Comparison of ENCODE assay signal across 8 cellular contexts in the genomic region with DNA sequence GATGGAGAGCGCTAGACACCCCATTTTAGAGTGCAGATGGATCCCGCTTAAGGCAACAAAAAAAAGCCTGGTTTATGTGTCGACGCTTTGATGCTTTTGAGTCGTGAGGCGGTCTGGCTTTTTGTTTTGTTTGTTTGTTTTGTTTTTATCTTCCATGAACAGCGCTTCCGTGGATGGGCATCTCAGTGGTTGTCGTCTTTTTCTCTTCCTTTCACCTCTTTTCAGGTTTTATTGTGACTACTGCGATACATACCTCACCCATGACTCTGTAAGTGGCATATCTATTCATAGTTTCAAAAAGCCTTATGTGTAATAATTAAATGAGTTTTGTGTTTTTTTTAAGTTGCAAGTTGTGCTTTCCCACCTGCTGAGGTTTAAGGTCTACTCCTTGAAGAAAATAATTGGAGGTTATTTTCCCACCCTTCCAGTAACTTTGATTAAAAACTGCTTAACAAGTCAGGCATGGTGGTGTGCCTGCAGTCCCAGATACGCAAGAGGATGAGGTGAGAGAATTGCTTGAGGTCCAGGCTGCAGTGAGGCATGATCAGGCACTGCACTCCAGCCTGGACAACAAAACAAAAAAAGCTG. TPM values are rescaled to one million over a fixed set of nuclear protein-coding genes. Genes with fewer than 3 reads are reported as not detected.
A peak's percentile ranks its signal among the peaks of the same experiment; 100 is the strongest.
DNase-seq lines count a peak whose midpoint lies in the region; ATAC-seq and TF ChIP-seq lines count a peak whose summit lies in the region.

No MANE protein-coding gene starts in this region.

- H3K27me3 ChIP-seq in ACC112 (ENCODE audit: insufficient read depth, low read length), result no peaks in the 10 kb centered on the region
- no peaks in the 10 kb centered on the region for H3K27me3 ChIP-seq in ectodermal cell (ENCODE audit: control insufficient read depth, insufficient read depth, low read length, poor library complexity, severe bottlenecking)
- no peaks in the 10 kb centered on the region for H3K27me3 ChIP-seq in mucosa of stomach (ENCODE audit: control insufficient read depth, insufficient read depth, low read length)

- peak overlapping the region; percentile 79 for H2AFZ ChIP-seq in ACC112 (ENCODE audit: low read length, unreplicated experiment)

- peak overlapping the region; percentile 30 for H3K27ac ChIP-seq in ACC112 (ENCODE audit: low read depth, low read length)
- H3K27ac ChIP-seq in ectodermal cell (ENCODE audit: insufficient read depth, low read depth, low read length, poor library complexity, severe bottlenecking), result no peak overlapping the region

- peaks cover 27% of the 10 kb centered on the region for H3K79me2 ChIP-seq in ACC112 (ENCODE audit: control insufficient read depth, insufficient read depth, low read length, unreplicated experiment)

- no peaks in the 10 kb centered on the region for H3K9me3 ChIP-seq in ectodermal cell (ENCODE audit: control insufficient read depth, low read length)
- H3K9me3 ChIP-seq in mucosa of stomach (ENCODE audit: control insufficient read depth, low read length), result no peaks in the 10 kb centered on the region

- no peak for TF ChIP-seq CTCF in LNCaP clone FGC (IDR thresholded peaks at IDR 0.05; ENCODE audit: control insufficient read depth, extremely low read depth, insufficient read depth)

- no peak for DNase-seq in LNCaP clone FGC (ENCODE audit: low read depth)
- DNase-seq in stimulated activated naive CD8-positive, alpha-beta T cell treated with anti-CD3 and anti-CD28 coated beads, Interleukin-15, Interleukin-2, amounts not matched to agents 100 U/mL and 50 U/mL, for 24 hours, result no peak
- DNase-seq in medulla oblongata (ENCODE audit: extremely low spot score), result no peak
- DNase-seq in NCI-H1417 (lab: John Stamatoyannopoulos, UW), result no peak

- H3K4me1 ChIP-seq in ACC112 (ENCODE audit: control insufficient read depth, insufficient read depth, low read length, unreplicated experiment) (peaks cover 5% of the 10 kb centered on the region), ectodermal cell (ENCODE audit: control insufficient read depth, insufficient read depth, low read length) (peaks cover 3% of the 10 kb centered on the region), mucosa of stomach (ENCODE audit: control insufficient read depth, insufficient read depth, low read length) (peaks cover 10% of the 10 kb centered on the region)

- H3K4me3 ChIP-seq in ACC112 (ENCODE audit: low read depth, low read length) (peak overlapping the region; percentile 79), LNCaP clone FGC (ENCODE audit: low read depth, low read length) (peak overlapping the region; percentile 90), ectodermal cell (ENCODE audit: insufficient read depth, low read depth, low read length) (peak overlapping the region; percentile 77), mucosa of stomach (ENCODE audit: low read length) (peak overlapping the region; percentile 94)

- no peak for ATAC-seq in HG03196 (IDR thresholded peaks at IDR 0.05; ENCODE audit: unreplicated experiment)
- ATAC-seq in stimulated activated naive CD8-positive, alpha-beta T cell treated with anti-CD3 and anti-CD28 coated beads, Interleukin-15, Interleukin-2, amounts not matched to agents 100 U/mL and 50 U/mL, for 24 hours, result no peak

- 9 to 12% methylated on average over 11 of the region's 11 CpGs for WGBS in ectodermal cell, 2 experiments

- H3K36me3 ChIP-seq in ACC112 (ENCODE audit: insufficient read depth, low read length), result peaks cover 8% of the 10 kb centered on the region; the same call in 1 of the 2 replicates
- peaks cover 12% of the 10 kb centered on the region for H3K36me3 ChIP-seq in ectodermal cell (ENCODE audit: control insufficient read depth, insufficient read depth, low read length)
- no peaks in the 10 kb centered on the region for H3K36me3 ChIP-seq in mucosa of stomach (ENCODE audit: control insufficient read depth, insufficient read depth, low read length)

- H3K9ac ChIP-seq in mucosa of stomach (ENCODE audit: low read length), result peak overlapping the region; percentile 81

RNA-seq across cellular contexts. Expression of a gene that starts 0.5 kb away (rescaled TPM):
- 244 TPM for polyA plus RNA-seq in ectodermal cell (2013, experiment 1 of 4)
- polyA plus RNA-seq in ectodermal cell (2013, experiment 2 of 4), result 231 TPM
- 234 TPM for polyA plus RNA-seq in ectodermal cell (2013, experiment 3 of 4)
- 248 TPM for polyA plus RNA-seq in ectodermal cell (2013, experiment 4 of 4)

RNA-seq across cellular contexts. Expression of a gene that starts 34.1 kb away (rescaled TPM):
- polyA plus RNA-seq in ectodermal cell (2013, experiment 1 of 4), result 12.7 TPM
- polyA plus RNA-seq in ectodermal cell (2013, experiment 2 of 4), result 15.6 TPM
- 11.1 TPM for polyA plus RNA-seq in ectodermal cell (2013, experiment 3 of 4)
- polyA plus RNA-seq in ectodermal cell (2013, experiment 4 of 4), result 13.0 TPM
